35 cellular contexts compared by ENCODE assay signal in the genomic region with DNA sequence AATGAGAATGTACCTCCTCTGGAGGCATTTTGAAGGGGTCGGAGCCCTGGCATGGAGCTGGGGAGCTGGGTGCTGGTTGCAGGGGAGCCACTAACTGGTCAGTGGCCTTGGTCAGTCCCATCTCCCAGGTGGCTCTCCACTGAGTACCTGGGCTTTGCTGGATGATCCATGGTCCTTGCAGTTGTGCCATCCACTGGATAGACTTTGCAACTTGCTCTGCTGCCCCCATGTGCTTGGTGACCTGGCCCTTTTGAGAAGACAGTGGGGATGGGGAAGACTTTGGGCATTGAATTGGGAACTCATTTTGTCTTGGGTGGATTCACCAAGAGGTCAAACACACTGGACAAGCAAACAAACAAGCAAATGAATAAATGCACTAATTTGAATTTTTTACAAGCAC.
"Had no signal": no experiment of that assay in that cellular context is flagged by ENCODE, and none has a peak within 500 bp of the region (broad histone marks: within the 10 kb centered on the region; RNA-seq: fewer than 3 reads in every experiment).

No MANE protein-coding gene starts in this region.

- H3K27ac ChIP-seq: adrenal gland, body of pancreas, epithelial cell of prostate, esophagus squamous epithelium, gastroesophageal sphincter, WERI-Rb-1 had no signal

- H3K4me3 ChIP-seq: adrenal gland, body of pancreas, esophagus squamous epithelium, gastroesophageal sphincter had no signal

- ATAC-seq: activated CD4-positive, CD25-positive, alpha-beta regulatory T cell treated with anti-CD3 and anti-CD28 coated beads, Interleukin-2, amount 50 U/mL, for 24 hours; activated CD8-positive, alpha-beta T cell treated with anti-CD3 and anti-CD28 coated beads for 36 hours; activated naive CD8-positive, alpha-beta T cell treated with anti-CD3 and anti-CD28 coated beads, Interleukin-2, amount 50 U/mL, for 24 hours; activated T-cell treated with anti-CD3 and anti-CD28 coated beads, Interleukin-2, amount 50 U/mL, for 4 hours; activated T-helper 17 cell treated with anti-CD3 and anti-CD28 coated beads, Interleukin-2, amount 50 U/mL, for 72 hours; body of pancreas; effector memory CD8-positive, alpha-beta T cell; gastroesophageal sphincter; T-helper 17 cell had no signal

- H3K36me3 ChIP-seq: adrenal gland, esophagus squamous epithelium, gastroesophageal sphincter, WERI-Rb-1 had no signal

- FAIRE-seq: colon, endometrium, endothelial cell of umbilical vein had no signal

- DNase-seq: activated B cell treated with CpG ODN at 0.5 μM for 24 hours; activated CD4-positive, alpha-beta T cell treated with anti-CD3 and anti-CD28 coated beads for 48 hours; activated CD4-positive, alpha-beta T cell treated with anti-CD3 and anti-CD28 coated beads, Interleukin-2, amount 50 U/mL, for 1 hour; activated CD4-positive, alpha-beta T cell treated with anti-CD3 and anti-CD28 coated beads, Interleukin-2, amount 50 U/mL, for 48 hours; activated CD8-positive, alpha-beta memory T cell treated with anti-CD3 and anti-CD28 coated beads for 24 hours; activated CD8-positive, alpha-beta T cell treated with anti-CD3 and anti-CD28 coated beads for 36 hours; activated effector memory CD4-positive, alpha-beta T cell treated with Interleukin-2 at 50 U/mL for 16 hours; activated naive CD4-positive, alpha-beta T cell treated with anti-CD3 and anti-CD28 coated beads for 36 hours; activated naive CD8-positive, alpha-beta T cell treated with anti-CD3 and anti-CD28 coated beads for 36 hours; activated naive CD8-positive, alpha-beta T cell treated with anti-CD3 and anti-CD28 coated beads, Interleukin-2, amount 50 U/mL, for 24 hours; activated T-cell treated with anti-CD3 and anti-CD28 coated beads, Interleukin-2, amount 50 U/mL, for 4 hours; adrenal gland; amygdala; aorta; body of pancreas; caudate nucleus; cortex of kidney; dermis blood vessel endothelial cell; effector CD4-positive, alpha-beta T cell; effector memory CD8-positive, alpha-beta T cell; esophagus squamous epithelium; foreskin melanocyte; T-helper 1 cell; T-helper 17 cell; T1000; WERI-Rb-1 had no signal

- H3K27ac Mint-ChIP-seq: activated B cell treated with CpG ODN at 0.5 μM for 24 hours; activated CD8-positive, alpha-beta T cell treated with anti-CD3 and anti-CD28 coated beads for 36 hours; activated naive CD4-positive, alpha-beta T cell treated with anti-CD3 and anti-CD28 coated beads for 36 hours; activated naive CD4-positive, alpha-beta T cell treated with anti-CD3 and anti-CD28 coated beads, Interleukin-2, amount 50 U/mL, for 24 hours; activated naive CD8-positive, alpha-beta T cell treated with anti-CD3 and anti-CD28 coated beads for 36 hours; activated naive CD8-positive, alpha-beta T cell treated with anti-CD3 and anti-CD28 coated beads, Interleukin-2, amount 50 U/mL, for 24 hours; activated T-helper 17 cell treated with anti-CD3 and anti-CD28 coated beads, Interleukin-2, amount 50 U/mL, for 72 hours; effector memory CD8-positive, alpha-beta T cell; T-helper 17 cell; T-helper 2 cell treated with Interferon-gamma antibody and Interleukin-4, amounts not matched to agents 5 μg/mL and 100 μg/mL, for 36 hours had no signal

- H3K9me3 ChIP-seq: adrenal gland, body of pancreas, esophagus squamous epithelium, gastroesophageal sphincter had no signal

- H3K27me3 ChIP-seq: adrenal gland, body of pancreas, gastroesophageal sphincter had no signal

- H3K4me3 Mint-ChIP-seq: activated B cell treated with CpG ODN at 0.5 μM for 24 hours; activated CD8-positive, alpha-beta T cell treated with anti-CD3 and anti-CD28 coated beads for 36 hours; activated naive CD4-positive, alpha-beta T cell treated with anti-CD3 and anti-CD28 coated beads for 36 hours; activated naive CD4-positive, alpha-beta T cell treated with anti-CD3 and anti-CD28 coated beads, Interleukin-2, amount 50 U/mL, for 24 hours; activated naive CD8-positive, alpha-beta T cell treated with anti-CD3 and anti-CD28 coated beads for 36 hours; activated naive CD8-positive, alpha-beta T cell treated with anti-CD3 and anti-CD28 coated beads, Interleukin-2, amount 50 U/mL, for 24 hours; activated T-cell treated with anti-CD3 and anti-CD28 coated beads, Interleukin-2, amount 50 U/mL, for 4 hours; activated T-helper 17 cell treated with anti-CD3 and anti-CD28 coated beads, Interleukin-2, amount 50 U/mL, for 72 hours; effector memory CD8-positive, alpha-beta T cell; T-helper 17 cell; T-helper 2 cell treated with Interferon-gamma antibody and Interleukin-4, amounts not matched to agents 5 μg/mL and 100 μg/mL, for 36 hours had no signal

- H3K36me3 Mint-ChIP-seq: activated naive CD4-positive, alpha-beta T cell treated with anti-CD3 and anti-CD28 coated beads, Interleukin-2, amount 50 U/mL, for 24 hours; activated naive CD8-positive, alpha-beta T cell treated with anti-CD3 and anti-CD28 coated beads for 36 hours had no signal

- H3K27me3 Mint-ChIP-seq: activated B cell treated with CpG ODN at 0.5 μM for 24 hours; activated naive CD8-positive, alpha-beta T cell treated with anti-CD3 and anti-CD28 coated beads for 36 hours; effector memory CD8-positive, alpha-beta T cell; T-helper 17 cell had no signal

- H3K9me3 Mint-ChIP-seq: activated CD8-positive, alpha-beta T cell treated with anti-CD3 and anti-CD28 coated beads for 36 hours; activated naive CD4-positive, alpha-beta T cell treated with anti-CD3 and anti-CD28 coated beads, Interleukin-2, amount 50 U/mL, for 24 hours; activated naive CD8-positive, alpha-beta T cell treated with anti-CD3 and anti-CD28 coated beads, Interleukin-2, amount 50 U/mL, for 24 hours; T-helper 2 cell treated with Interferon-gamma antibody and Interleukin-4, amounts not matched to agents 5 μg/mL and 100 μg/mL, for 36 hours had no signal

- H3K4me1 Mint-ChIP-seq: activated B cell treated with CpG ODN at 0.5 μM for 24 hours; activated naive CD4-positive, alpha-beta T cell treated with anti-CD3 and anti-CD28 coated beads, Interleukin-2, amount 50 U/mL, for 24 hours; activated naive CD8-positive, alpha-beta T cell treated with anti-CD3 and anti-CD28 coated beads for 36 hours; activated naive CD8-positive, alpha-beta T cell treated with anti-CD3 and anti-CD28 coated beads, Interleukin-2, amount 50 U/mL, for 24 hours; activated T-helper 17 cell treated with anti-CD3 and anti-CD28 coated beads, Interleukin-2, amount 50 U/mL, for 72 hours; T-helper 17 cell had no signal

- H3K4me1 ChIP-seq: adrenal gland, body of pancreas, gastroesophageal sphincter had no signal
